ENCODE assay signal across 2 cellular contexts in the genomic region with DNA sequence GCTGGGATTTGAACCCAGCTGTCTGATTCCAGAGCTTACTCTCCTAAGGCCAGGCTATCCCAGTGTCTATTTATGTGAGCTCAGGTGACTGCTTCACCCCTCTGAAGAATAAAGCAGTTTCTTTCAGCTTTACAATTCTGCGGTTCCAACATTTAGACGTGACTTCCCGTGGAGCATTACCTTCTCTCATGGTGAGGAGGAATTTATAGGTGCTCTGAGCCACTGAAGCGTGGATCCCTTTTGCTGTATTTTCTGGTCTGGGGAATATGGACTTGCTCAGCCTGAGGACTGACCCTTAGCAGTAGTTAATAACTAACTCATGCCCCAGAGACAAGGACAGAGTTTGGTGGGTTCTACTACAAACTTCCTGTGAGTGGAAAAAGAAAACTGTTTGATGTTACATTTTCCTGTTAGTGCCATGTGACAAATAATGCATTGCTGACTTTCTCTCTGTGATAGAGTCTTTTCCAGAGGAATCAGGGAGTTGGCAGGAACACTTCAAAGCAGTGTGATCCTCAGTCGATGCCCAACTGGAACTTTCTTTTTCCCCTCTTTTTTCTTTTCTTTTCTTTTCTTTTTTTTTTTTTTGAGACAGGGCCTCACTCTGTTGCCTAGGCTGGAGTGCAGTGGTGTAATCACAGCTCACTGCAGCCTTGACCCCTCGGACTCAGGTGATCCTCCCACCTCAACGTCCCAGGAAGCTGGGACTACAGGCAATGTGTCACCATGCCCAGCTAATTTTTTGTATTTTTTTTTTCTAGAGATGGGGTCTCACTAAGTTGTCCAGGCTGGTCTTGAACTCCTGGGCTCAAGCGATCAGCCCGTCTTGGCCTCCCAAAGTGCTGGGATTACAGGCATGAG.
TF ChIP-seq lines count a peak whose summit lies in the region.

No MANE protein-coding gene starts in this region.

TF ChIP-seq in GM23338, 12 proteins besides CTCF, POLR2A, EP300 and RAD21 (continues in another document):
- TF ChIP-seq NANOG (IDR thresholded peaks at IDR 0.05; ENCODE audit: borderline replicate concordance) (no peak), CREB1 (CRISPR knock-in tag; IDR thresholded peaks at IDR 0.05; ENCODE audit: low read depth) (no peak), JUNB (IDR thresholded peaks at IDR 0.05; ENCODE audit: unreplicated experiment) (no peak), EZH2 (IDR thresholded peaks at IDR 0.05; ENCODE audit: low read depth, unreplicated experiment) (no peak), ZNF114 (CRISPR knock-in tag; IDR thresholded peaks at IDR 0.05) (no peak), REST (IDR thresholded peaks at IDR 0.05; ENCODE audit: unreplicated experiment) (no peak), ZNF331 (CRISPR knock-in tag; IDR thresholded peaks at IDR 0.05; ENCODE audit: low read depth) (no peak), STAT1 (IDR thresholded peaks at IDR 0.05; ENCODE audit: unreplicated experiment) (no peak), POLR2AphosphoS5 (IDR thresholded peaks at IDR 0.05; ENCODE audit: low read depth) (no peak), EZH2phosphoT487 (IDR thresholded peaks at IDR 0.05; ENCODE audit: unreplicated experiment) (no peak)
- TF ChIP-seq, protein P1, sequence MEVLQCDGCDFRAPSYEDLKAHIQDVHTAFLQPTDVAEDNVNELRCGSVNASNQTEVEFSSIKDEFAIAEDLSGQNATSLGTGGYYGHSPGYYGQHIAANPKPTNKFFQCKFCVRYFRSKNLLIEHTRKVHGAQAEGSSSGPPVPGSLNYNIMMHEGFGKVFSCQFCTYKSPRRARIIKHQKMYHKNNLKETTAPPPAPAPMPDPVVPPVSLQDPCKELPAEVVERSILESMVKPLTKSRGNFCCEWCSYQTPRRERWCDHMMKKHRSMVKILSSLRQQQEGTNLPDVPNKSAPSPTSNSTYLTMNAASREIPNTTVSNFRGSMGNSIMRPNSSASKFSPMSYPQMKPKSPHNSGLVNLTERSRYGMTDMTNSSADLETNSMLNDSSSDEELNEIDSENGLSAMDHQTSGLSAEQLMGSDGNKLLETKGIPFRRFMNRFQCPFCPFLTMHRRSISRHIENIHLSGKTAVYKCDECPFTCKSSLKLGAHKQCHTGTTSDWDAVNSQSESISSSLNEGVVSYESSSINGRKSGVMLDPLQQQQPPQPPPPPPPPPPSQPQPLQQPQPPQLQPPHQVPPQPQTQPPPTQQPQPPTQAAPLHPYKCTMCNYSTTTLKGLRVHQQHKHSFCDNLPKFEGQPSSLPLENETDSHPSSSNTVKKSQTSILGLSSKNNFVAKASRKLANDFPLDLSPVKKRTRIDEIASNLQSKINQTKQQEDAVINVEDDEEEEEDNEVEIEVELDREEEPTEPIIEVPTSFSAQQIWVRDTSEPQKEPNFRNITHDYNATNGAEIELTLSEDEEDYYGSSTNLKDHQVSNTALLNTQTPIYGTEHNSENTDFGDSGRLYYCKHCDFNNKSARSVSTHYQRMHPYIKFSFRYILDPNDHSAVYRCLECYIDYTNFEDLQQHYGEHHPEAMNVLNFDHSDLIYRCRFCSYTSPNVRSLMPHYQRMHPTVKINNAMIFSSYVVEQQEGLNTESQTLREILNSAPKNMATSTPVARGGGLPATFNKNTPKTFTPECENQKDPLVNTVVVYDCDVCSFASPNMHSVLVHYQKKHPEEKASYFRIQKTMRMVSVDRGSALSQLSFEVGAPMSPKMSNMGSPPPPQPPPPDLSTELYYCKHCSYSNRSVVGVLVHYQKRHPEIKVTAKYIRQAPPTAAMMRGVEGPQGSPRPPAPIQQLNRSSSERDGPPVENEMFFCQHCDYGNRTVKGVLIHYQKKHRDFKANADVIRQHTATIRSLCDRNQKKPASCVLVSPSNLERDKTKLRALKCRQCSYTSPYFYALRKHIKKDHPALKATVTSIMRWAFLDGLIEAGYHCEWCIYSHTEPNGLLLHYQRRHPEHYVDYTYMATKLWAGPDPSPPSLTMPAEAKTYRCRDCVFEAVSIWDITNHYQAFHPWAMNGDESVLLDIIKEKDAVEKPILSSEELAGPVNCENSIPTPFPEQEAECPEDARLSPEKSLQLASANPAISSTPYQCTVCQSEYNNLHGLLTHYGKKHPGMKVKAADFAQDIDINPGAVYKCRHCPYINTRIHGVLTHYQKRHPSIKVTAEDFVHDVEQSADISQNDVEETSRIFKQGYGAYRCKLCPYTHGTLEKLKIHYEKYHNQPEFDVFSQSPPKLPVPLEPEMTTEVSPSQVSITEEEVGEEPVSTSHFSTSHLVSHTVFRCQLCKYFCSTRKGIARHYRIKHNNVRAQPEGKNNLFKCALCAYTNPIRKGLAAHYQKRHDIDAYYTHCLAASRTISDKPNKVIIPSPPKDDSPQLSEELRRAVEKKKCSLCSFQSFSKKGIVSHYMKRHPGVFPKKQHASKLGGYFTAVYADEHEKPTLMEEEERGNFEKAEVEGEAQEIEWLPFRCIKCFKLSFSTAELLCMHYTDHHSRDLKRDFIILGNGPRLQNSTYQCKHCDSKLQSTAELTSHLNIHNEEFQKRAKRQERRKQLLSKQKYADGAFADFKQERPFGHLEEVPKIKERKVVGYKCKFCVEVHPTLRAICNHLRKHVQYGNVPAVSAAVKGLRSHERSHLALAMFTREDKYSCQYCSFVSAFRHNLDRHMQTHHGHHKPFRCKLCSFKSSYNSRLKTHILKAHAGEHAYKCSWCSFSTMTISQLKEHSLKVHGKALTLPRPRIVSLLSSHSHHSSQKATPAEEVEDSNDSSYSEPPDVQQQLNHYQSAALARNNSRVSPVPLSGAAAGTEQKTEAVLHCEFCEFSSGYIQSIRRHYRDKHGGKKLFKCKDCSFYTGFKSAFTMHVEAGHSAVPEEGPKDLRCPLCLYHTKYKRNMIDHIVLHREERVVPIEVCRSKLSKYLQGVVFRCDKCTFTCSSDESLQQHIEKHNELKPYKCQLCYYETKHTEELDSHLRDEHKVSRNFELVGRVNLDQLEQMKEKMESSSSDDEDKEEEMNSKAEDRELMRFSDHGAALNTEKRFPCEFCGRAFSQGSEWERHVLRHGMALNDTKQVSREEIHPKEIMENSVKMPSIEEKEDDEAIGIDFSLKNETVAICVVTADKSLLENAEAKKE (CRISPR knock-in tag; IDR thresholded peaks at IDR 0.05): no peak

TF ChIP-seq in H1, 55 proteins besides CTCF, POLR2A, EP300 and RAD21:
- TF ChIP-seq, protein P2, sequence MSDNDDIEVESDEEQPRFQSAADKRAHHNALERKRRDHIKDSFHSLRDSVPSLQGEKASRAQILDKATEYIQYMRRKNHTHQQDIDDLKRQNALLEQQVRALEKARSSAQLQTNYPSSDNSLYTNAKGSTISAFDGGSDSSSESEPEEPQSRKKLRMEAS (IDR thresholded peaks at IDR 0.05): no peak
- TF ChIP-seq JUND (IDR thresholded peaks at IDR 0.05; ENCODE audit: low read length): no peak
- no peak for TF ChIP-seq HDAC2 (IDR thresholded peaks at IDR 0.05; ENCODE audit: borderline replicate concordance in 1 of 2, low read depth in 2 of 2, low read length in 2 of 2)
- TF ChIP-seq RBBP5 (IDR thresholded peaks at IDR 0.05; ENCODE audit: borderline replicate concordance, low read depth, low read length): no peak
- no peak for TF ChIP-seq TAF1 (IDR thresholded peaks at IDR 0.05; ENCODE audit: low read depth, low read length)
- TF ChIP-seq RXRA (IDR thresholded peaks at IDR 0.05; ENCODE audit: insufficient read depth, low read depth, low read length): no peak
- TF ChIP-seq CHD1 (IDR thresholded peaks at IDR 0.05; ENCODE audit: low read depth, low read length): no peak
- TF ChIP-seq SP2 (IDR thresholded peaks at IDR 0.05; ENCODE audit: low read length): no peak
- no peak for TF ChIP-seq TBP (IDR thresholded peaks at IDR 0.05; ENCODE audit: low read depth, low read length)
- TF ChIP-seq FOSL1 (IDR thresholded peaks at IDR 0.05; ENCODE audit: insufficient read depth, low read depth, low read length): no peak
- TF ChIP-seq NANOG (IDR thresholded peaks at IDR 0.05; ENCODE audit: insufficient read depth, low read depth, low read length, poor library complexity, severe bottlenecking): no peak
- TF ChIP-seq KDM5A (IDR thresholded peaks at IDR 0.05; ENCODE audit: low read length): no peak
- no peak for TF ChIP-seq SUZ12 (IDR thresholded peaks at IDR 0.05; ENCODE audit: low read length)
- TF ChIP-seq SIRT6 (IDR thresholded peaks at IDR 0.05; ENCODE audit: low read length): no peak
- no peak for TF ChIP-seq ASH2L (IDR thresholded peaks at IDR 0.05; ENCODE audit: low read length)
- TF ChIP-seq YY1 (IDR thresholded peaks at IDR 0.05; ENCODE audit: low read depth, low read length): no peak
- no peak for TF ChIP-seq BACH1 (IDR thresholded peaks at IDR 0.05; ENCODE audit: low read length)
- TF ChIP-seq RFX5 (IDR thresholded peaks at IDR 0.05; ENCODE audit: borderline replicate concordance, low read depth, low read length): no peak
